8 cellular contexts compared by ENCODE assay signal in genomic region chr1:205812271-205812877, GRCh38. TPM values are rescaled to one million over a fixed set of nuclear protein-coding genes. Genes with fewer than 3 reads are reported as not detected.
DNase-seq lines count a peak whose midpoint lies in the region; ATAC-seq and TF ChIP-seq lines count a peak whose summit lies in the region.

No MANE protein-coding gene starts in this region.

- peak overlapping the region; percentile 79 for H3K9ac ChIP-seq in mesendoderm (ENCODE audit: low read length)

- H3K4ac ChIP-seq in mesendoderm (ENCODE audit: low read depth, low read length) = peak overlapping the region; percentile 17

- no peak overlapping the region for H2BK120ac ChIP-seq in mesendoderm (ENCODE audit: low read depth, low read length)

- no peaks in the 10 kb centered on the region for H3K36me3 ChIP-seq in mesendoderm (ENCODE audit: control insufficient read depth, insufficient read depth, low read length)
- no peaks in the 10 kb centered on the region for H3K36me3 ChIP-seq in testis (ENCODE audit: low read depth, missing control alignments)

- H3K23ac ChIP-seq in mesendoderm (ENCODE audit: low read length) = no peak overlapping the region

- intact Hi-C loops in testis (cut with DNase I; ENCODE audit: low total_unique reads) = no loop called here

- peak overlapping the region; percentile 93 to 95 for H3K4me3 Mint-ChIP-seq in effector memory CD8-positive, alpha-beta T cell

- no peak overlapping the region for H4K5ac ChIP-seq in mesendoderm (ENCODE audit: low read length)

- no peaks in the 10 kb centered on the region for H3K9me3 ChIP-seq in testis

- H3K27me3 ChIP-seq in mesendoderm (ENCODE audit: insufficient read depth, low read length, poor library complexity) = no peaks in the 10 kb centered on the region
- no peaks in the 10 kb centered on the region for H3K27me3 ChIP-seq in testis

- H3K27ac ChIP-seq in mesendoderm (ENCODE audit: low read depth, low read length) (no peak overlapping the region), testis (peak overlapping the region; percentile 81 to 88)

- peaks cover 27% of the 10 kb centered on the region for H3K36me3 Mint-ChIP-seq in effector memory CD8-positive, alpha-beta T cell (ENCODE audit: insufficient read depth)

- no peak for TF ChIP-seq CTCF in testis (IDR thresholded peaks at IDR 0.05)

- no peak overlapping the region for H2BK15ac ChIP-seq in mesendoderm (replicated peaks; ENCODE audit: low read depth)

- H2AK5ac ChIP-seq in mesendoderm (ENCODE audit: low read length) = no peak overlapping the region

- H3K27me3 Mint-ChIP-seq in effector memory CD8-positive, alpha-beta T cell = no peaks in the 10 kb centered on the region

- TF ChIP-seq POLR2A in testis (IDR thresholded peaks at IDR 0.05) = no peak

- H4K8ac ChIP-seq in mesendoderm (ENCODE audit: low read depth, low read length) = no peak overlapping the region

- H2BK5ac ChIP-seq in mesendoderm (ENCODE audit: low read length) = no peak overlapping the region

- peaks cover 12% of the 10 kb centered on the region for H3K79me2 ChIP-seq in mesendoderm (ENCODE audit: control insufficient read depth, insufficient read depth, low read length)

- peak overlapping the region; percentile 88 for H3K56ac ChIP-seq in mesendoderm (ENCODE audit: low read length)

- H3K79me1 ChIP-seq in mesendoderm (ENCODE audit: low read length) = peaks cover 16% of the 10 kb centered on the region

- H3K4me3 ChIP-seq in mesendoderm (ENCODE audit: low read length) = peak overlapping the region; percentile 68
- H3K4me3 ChIP-seq in testis = peak overlapping the region; percentile 68 to 83

- H3K4me1 ChIP-seq in mesendoderm (ENCODE audit: control insufficient read depth, low read depth, low read length) (peaks cover 8% of the 10 kb centered on the region), testis (peaks cover 12% of the 10 kb centered on the region)

- peaks cover 52 to 54% of the 10 kb centered on the region in 2 donors for H3K4me1 Mint-ChIP-seq in effector memory CD8-positive, alpha-beta T cell (ENCODE audit: low read depth in 2 of 2)

- H3K27ac Mint-ChIP-seq in effector memory CD8-positive, alpha-beta T cell = peak overlapping the region; percentile 93 to 95

- peak overlapping the region; percentile 85 for H3K18ac ChIP-seq in mesendoderm (ENCODE audit: low read length)

- peak; percentile 58 for ATAC-seq in SK-N-SH treated with all-trans-retinoic acid at 6 μM for 48 hours
- ATAC-seq in effector memory CD8-positive, alpha-beta T cell (replicated peaks) = peak; percentile 4

- peak overlapping the region; percentile 75 for H3K4me2 ChIP-seq in mesendoderm (ENCODE audit: low read length)

- WGBS in mesendoderm (ENCODE audit: extremely low coverage, insufficient coverage, low lambda C conversion rate) = no CpG with 5 or more reads among the region's 16 CpGs
- 0 to 1% methylated on average over 4 to 14 of the region's 16 CpGs for WGBS in testis, 2 donors

- peak; percentile 56 for DNase-seq in COLO829 (ENCODE audit: low spot score)
- DNase-seq in HCEC 1CT = peak; percentile 9
- DNase-seq in effector memory CD8-positive, alpha-beta T cell = peak in 1 of 3 experiments; percentile 17
- DNase-seq in mesendoderm = peak; percentile 61
- DNase-seq in testis = peak; percentile 42
- no peak for DNase-seq in KG1 (lab: John Stamatoyannopoulos, UW)
- DNase-seq in T-helper 9 cell = no peak

- no peaks in the 10 kb centered on the region for H3K9me3 Mint-ChIP-seq in effector memory CD8-positive, alpha-beta T cell

TF ChIP-seq in SK-N-SH treated with all-trans-retinoic acid at 6 μM for 48 hours, 23 proteins besides CTCF, POLR2A, EP300 and RAD21:
- TF ChIP-seq CREB5 (CRISPR knock-in tag; IDR thresholded peaks at IDR 0.05; ENCODE audit: low read depth) = no peak
- TF ChIP-seq RARB (CRISPR knock-in tag; IDR thresholded peaks at IDR 0.05) = no peak
- TF ChIP-seq CSDC2 (CRISPR knock-in tag; IDR thresholded peaks at IDR 0.05) = no peak
- TF ChIP-seq ZNF8 (CRISPR knock-in tag; IDR thresholded peaks at IDR 0.05) = no peak
- TF ChIP-seq TCF4 (CRISPR knock-in tag; IDR thresholded peaks at IDR 0.05; ENCODE audit: borderline replicate concordance) = no peak
- TF ChIP-seq SNAI2 (CRISPR knock-in tag; IDR thresholded peaks at IDR 0.05) = no peak
- TF ChIP-seq ZNF70 (CRISPR knock-in tag; IDR thresholded peaks at IDR 0.05) = no peak
- no peak for TF ChIP-seq TSHZ2 (CRISPR knock-in tag; IDR thresholded peaks at IDR 0.05)
- TF ChIP-seq POU6F1 (CRISPR knock-in tag; IDR thresholded peaks at IDR 0.05; ENCODE audit: borderline replicate concordance, low read depth) = no peak
- TF ChIP-seq ZC3H10 (CRISPR knock-in tag; IDR thresholded peaks at IDR 0.05) = no peak
TF ChIP-seq in SK-N-SH treated with all-trans-retinoic acid at 6 μM for 48 hours: peak in this region for 0.

RNA-seq across cellular contexts. Expression of gene SLC41A1, which starts 0.6 kb away (rescaled TPM):
- 31.0 TPM for polyA plus RNA-seq in mesendoderm (2013, experiment 1 of 2)
- polyA plus RNA-seq in mesendoderm (2013, experiment 2 of 2) = 30.1 TPM
- total RNA-seq in testis = 100 to 1,000 TPM; 122 to 137 TPM
- 94.7 TPM for polyA plus RNA-seq in testis (ENCODE audit: insufficient read depth, low read depth, low replicate concordance)

RNA-seq across cellular contexts. Expression of gene RAB29, which starts 37.1 kb away (rescaled TPM):
- 1.9 TPM for polyA plus RNA-seq in mesendoderm (2013, experiment 1 of 2)
- polyA plus RNA-seq in mesendoderm (2013, experiment 2 of 2) = 2.2 TPM
- 10 to 100 TPM in 1 of 2 donors, 1 to 10 TPM in 1; 7.4 to 10.8 TPM for total RNA-seq in testis
- 8.3 TPM for polyA plus RNA-seq in testis (ENCODE audit: insufficient read depth, low read depth, low replicate concordance)

RNA-seq across cellular contexts. Expression of gene PM20D1, which starts 37.6 kb away (rescaled TPM):
- polyA plus RNA-seq in mesendoderm (2013, experiment 1 of 2) = not detected
- not detected for polyA plus RNA-seq in mesendoderm (2013, experiment 2 of 2)
- under 1 TPM; 0.71 to 0.81 TPM for total RNA-seq in testis
- 1.7 TPM for polyA plus RNA-seq in testis (ENCODE audit: insufficient read depth, low read depth, low replicate concordance)

Comparison
In these comparisons a context has a peak if more than half of its experiments do, and no peak if none do; other contexts are left out.
1. DNase-seq: peak in COLO829 (single experiment), HCEC 1CT (single experiment), mesendoderm (single experiment) and testis (single experiment); none in KG1 (single experiment) and T-helper 9 cell (single experiment).